ENCODE assay signal across 1 cellular context in the genomic region with DNA sequence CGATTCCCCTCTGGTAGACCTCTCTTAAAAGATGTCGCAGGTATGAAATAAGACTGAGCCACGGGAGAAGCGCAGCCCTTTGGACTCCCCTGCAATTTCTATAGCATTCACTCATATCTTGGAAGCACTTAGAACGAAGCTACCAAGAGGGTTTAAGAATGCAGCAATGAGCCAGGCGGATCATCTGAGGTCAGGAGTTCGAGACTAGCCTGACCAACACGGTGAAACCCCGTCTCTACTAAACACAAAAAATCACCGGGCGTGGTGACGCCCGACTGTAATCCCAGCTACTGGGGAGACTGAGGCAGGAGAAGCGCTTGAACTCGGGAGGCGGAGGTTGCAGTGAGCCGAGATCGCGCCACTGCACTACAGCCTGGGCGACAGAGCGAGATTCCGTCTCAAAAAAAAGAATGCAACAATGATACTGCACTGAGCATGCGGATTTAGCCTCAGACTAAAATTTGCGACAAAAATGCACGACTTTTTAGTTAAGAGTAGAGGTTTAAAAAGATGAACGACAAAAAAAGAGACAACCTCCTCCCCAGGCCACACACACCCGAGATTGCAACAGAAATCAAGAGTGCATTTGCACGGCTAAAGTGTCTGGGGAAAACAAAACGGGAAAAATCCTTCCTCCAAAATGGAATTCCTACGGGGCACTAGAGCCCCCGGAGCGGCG.
TF ChIP-seq lines count a peak whose summit lies in the region.

No MANE protein-coding gene starts in this region.

TF ChIP-seq in K562, 482 proteins besides CTCF, POLR2A, EP300 and RAD21 (continued from another document and continues in another):
- TF ChIP-seq HMBOX1 (IDR thresholded peaks at IDR 0.05) (no peak; the same call in 1 of the 2 replicates), ZNF436 (CRISPR knock-in tag; IDR thresholded peaks at IDR 0.05) (no peak), JUND (IDR thresholded peaks at IDR 0.05; ENCODE audit: borderline replicate concordance, low read depth, low read length) (no peak), JUND (tag; IDR thresholded peaks at IDR 0.05; ENCODE audit: borderline replicate concordance, low read depth, low read length) (no peak), HOXB6 (CRISPR knock-in tag; IDR thresholded peaks at IDR 0.05; ENCODE audit: borderline replicate concordance) (no peak), NFE2 (IDR thresholded peaks at IDR 0.05; ENCODE audit: low read depth) (no peak), ZNF24 (IDR thresholded peaks at IDR 0.05) (no peak), BCOR (IDR thresholded peaks at IDR 0.05) (peak; percentile 72), SMARCA4 (IDR thresholded peaks at IDR 0.05) (no peak), CEBPG (CRISPR knock-in tag; IDR thresholded peaks at IDR 0.05) (no peak), CEBPG (tag; conservative IDR thresholded peaks at IDR 0.05 in 1 of 2, IDR thresholded peaks at IDR 0.05 in 1 of 2) (0 out of 4 replicates have a peak, but pooled peaks of 1 of the 2 experiments have one; percentile 19), DEAF1 (CRISPR knock-in tag; IDR thresholded peaks at IDR 0.05) (no peak), RFX5 (IDR thresholded peaks at IDR 0.05; ENCODE audit: low read depth, low read length) (no peak), FOXA1 (IDR thresholded peaks at IDR 0.05; ENCODE audit: borderline replicate concordance) (no peak), CBX1 (IDR thresholded peaks at IDR 0.05; ENCODE audit: low read depth) (peak; percentile 15; the same call in 1 of the 2 replicates), SIN3A (IDR thresholded peaks at IDR 0.05; ENCODE audit: borderline replicate concordance in 2 of 2, control insufficient read depth in 1 of 2, low read depth in 2 of 2, low read length in 2 of 2) (peak in 1 of 2 experiments; percentile 24; a peak in 1 of 4 replicates), ZFP30 (CRISPR knock-in tag; IDR thresholded peaks at IDR 0.05; ENCODE audit: borderline replicate concordance) (no peak), MCM5 (IDR thresholded peaks at IDR 0.05; ENCODE audit: low read depth) (no peak), ELF4 (CRISPR knock-in tag; IDR thresholded peaks at IDR 0.05) (no peak), ZKSCAN1 (IDR thresholded peaks at IDR 0.05; ENCODE audit: low read depth, low read length) (no peak), THRAP3 (IDR thresholded peaks at IDR 0.05; ENCODE audit: borderline replicate concordance) (no peak), CBX5 (IDR thresholded peaks at IDR 0.05; ENCODE audit: borderline replicate concordance, low read depth) (no peak), BRD4 (IDR thresholded peaks at IDR 0.05) (no peak), ZNF146 (CRISPR knock-in tag; IDR thresholded peaks at IDR 0.05; ENCODE audit: unreplicated experiment) (no peak), GTF2E2 (tag; IDR thresholded peaks at IDR 0.05) (peak; percentile 20; the same call in 1 of the 2 replicates), RHOXF2B (CRISPR knock-in tag; conservative IDR thresholded peaks at IDR 0.05) (no peak), HNRNPK (IDR thresholded peaks at IDR 0.05; ENCODE audit: low read depth, low read length, poor library complexity, severe bottlenecking) (no peak), BMI1 (IDR thresholded peaks at IDR 0.05; ENCODE audit: low read length) (no peak), SRSF9 (IDR thresholded peaks at IDR 0.05; ENCODE audit: borderline replicate concordance, low read depth, low read length) (no peak), ZBTB26 (CRISPR knock-in tag; IDR thresholded peaks at IDR 0.05) (no peak), SIX5 (IDR thresholded peaks at IDR 0.05; ENCODE audit: borderline replicate concordance in 1 of 2, insufficient read depth in 1 of 2, low read depth in 1 of 2, low read length in 2 of 2) (no peak), TCF7 (IDR thresholded peaks at IDR 0.05; ENCODE audit: borderline replicate concordance) (no peak), NELFE (IDR thresholded peaks at IDR 0.05; ENCODE audit: insufficient read depth, insufficient read length) (no peak), RUNX1 (IDR thresholded peaks at IDR 0.05; ENCODE audit: low read depth) (no peak), HNRNPUL1 (IDR thresholded peaks at IDR 0.05; ENCODE audit: low read length) (no peak), POLR2AphosphoS5 (IDR thresholded peaks at IDR 0.05; ENCODE audit: control insufficient read depth, insufficient read depth, low read depth, low read length) (peak; percentile 20; the same call in 1 of the 2 replicates), YY1 (IDR thresholded peaks at IDR 0.05; ENCODE audit: borderline replicate concordance in 1 of 3, control insufficient read depth in 1 of 3, extremely low read depth in 1 of 3, insufficient read depth in 3 of 3, insufficient read length in 1 of 3, insufficient replicate concordance in 2 of 3, low read depth in 1 of 3, low read length in 2 of 3) (no peak), TCFL5 (CRISPR knock-in tag; conservative IDR thresholded peaks at IDR 0.05) (no peak), NFRKB (IDR thresholded peaks at IDR 0.05; ENCODE audit: low read depth) (0 out of 2 replicates have a peak, but pooled peaks have one; percentile 33), SRF (CRISPR knock-in tag; IDR thresholded peaks at IDR 0.05) (peak in 1 of 2 experiments; percentile 35; a peak in 1 of 4 replicates), SETDB1 (IDR thresholded peaks at IDR 0.05; ENCODE audit: low read length) (no peak), ZNF512 (tag; IDR thresholded peaks at IDR 0.05) (peak; percentile 28; the same call in 1 of the 2 replicates), POLR3G (IDR thresholded peaks at IDR 0.05; ENCODE audit: extremely low read depth, insufficient read length, insufficient replicate concordance) (no peak), ZNF79 (CRISPR knock-in tag; IDR thresholded peaks at IDR 0.05; ENCODE audit: low read depth) (no peak), MED1 (CRISPR knock-in tag; IDR thresholded peaks at IDR 0.05; ENCODE audit: borderline replicate concordance) (no peak), TRIM25 (IDR thresholded peaks at IDR 0.05; ENCODE audit: borderline replicate concordance) (no peak), ZNF696 (CRISPR knock-in tag; conservative IDR thresholded peaks at IDR 0.05) (no peak)
- TF ChIP-seq, protein P1, sequence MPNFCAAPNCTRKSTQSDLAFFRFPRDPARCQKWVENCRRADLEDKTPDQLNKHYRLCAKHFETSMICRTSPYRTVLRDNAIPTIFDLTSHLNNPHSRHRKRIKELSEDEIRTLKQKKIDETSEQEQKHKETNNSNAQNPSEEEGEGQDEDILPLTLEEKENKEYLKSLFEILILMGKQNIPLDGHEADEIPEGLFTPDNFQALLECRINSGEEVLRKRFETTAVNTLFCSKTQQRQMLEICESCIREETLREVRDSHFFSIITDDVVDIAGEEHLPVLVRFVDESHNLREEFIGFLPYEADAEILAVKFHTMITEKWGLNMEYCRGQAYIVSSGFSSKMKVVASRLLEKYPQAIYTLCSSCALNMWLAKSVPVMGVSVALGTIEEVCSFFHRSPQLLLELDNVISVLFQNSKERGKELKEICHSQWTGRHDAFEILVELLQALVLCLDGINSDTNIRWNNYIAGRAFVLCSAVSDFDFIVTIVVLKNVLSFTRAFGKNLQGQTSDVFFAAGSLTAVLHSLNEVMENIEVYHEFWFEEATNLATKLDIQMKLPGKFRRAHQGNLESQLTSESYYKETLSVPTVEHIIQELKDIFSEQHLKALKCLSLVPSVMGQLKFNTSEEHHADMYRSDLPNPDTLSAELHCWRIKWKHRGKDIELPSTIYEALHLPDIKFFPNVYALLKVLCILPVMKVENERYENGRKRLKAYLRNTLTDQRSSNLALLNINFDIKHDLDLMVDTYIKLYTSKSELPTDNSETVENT (CRISPR knock-in tag; IDR thresholded peaks at IDR 0.05): no peak
- TF ChIP-seq, protein P2, sequence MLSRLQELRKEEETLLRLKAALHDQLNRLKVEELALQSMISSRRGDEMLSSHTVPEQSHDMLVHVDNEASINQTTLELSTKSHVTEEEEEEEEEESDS (CRISPR knock-in tag; IDR thresholded peaks at IDR 0.05): no peak
- TF ChIP-seq, protein P3, sequence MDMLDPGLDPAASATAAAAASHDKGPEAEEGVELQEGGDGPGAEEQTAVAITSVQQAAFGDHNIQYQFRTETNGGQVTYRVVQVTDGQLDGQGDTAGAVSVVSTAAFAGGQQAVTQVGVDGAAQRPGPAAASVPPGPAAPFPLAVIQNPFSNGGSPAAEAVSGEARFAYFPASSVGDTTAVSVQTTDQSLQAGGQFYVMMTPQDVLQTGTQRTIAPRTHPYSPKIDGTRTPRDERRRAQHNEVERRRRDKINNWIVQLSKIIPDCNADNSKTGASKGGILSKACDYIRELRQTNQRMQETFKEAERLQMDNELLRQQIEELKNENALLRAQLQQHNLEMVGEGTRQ (CRISPR knock-in tag; IDR thresholded peaks at IDR 0.05): no peak
